12 cellular contexts compared by ENCODE assay signal in genomic region chr17:78111727-78112507, GRCh38. TPM values are rescaled to one million over a fixed set of nuclear protein-coding genes. Genes with fewer than 3 reads are reported as not detected.
DNase-seq lines count a peak whose midpoint lies in the region; ATAC-seq, FAIRE-seq and TF ChIP-seq lines count a peak whose summit lies in the region.
"Had no signal": no experiment of that assay in that cellular context is flagged by ENCODE, and none has a peak within 500 bp of the region (broad histone marks: within the 10 kb centered on the region; RNA-seq: fewer than 3 reads in every experiment).

No MANE protein-coding gene starts in this region.

- POLR2A ChIA-PET in GM12878 (lab: Charles Lee), result interaction anchor here (0.6 kb wide), 1 partner anchor 133 kb away, joined by 6 read pairs; no protein-coding TSS in a partner anchor

- ATAC-seq in GM12878 (no peak), naive B cell (ENCODE audit: low read depth in 2 of 2) (no peak), GM21447 (IDR thresholded peaks at IDR 0.05; ENCODE audit: unreplicated experiment) (no peak)

- TF ChIP-seq CTCF in C4-2B (conservative IDR thresholded peaks at IDR 0.05), result no peak
- TF ChIP-seq CTCF in GM12878 (IDR thresholded peaks at IDR 0.05 in 2 of 3, conservative IDR thresholded peaks at IDR 0.05 in 1 of 3; ENCODE audit: control insufficient read depth in 2 of 3, extremely low read depth in 1 of 3, insufficient read depth in 1 of 3, low read depth in 3 of 3, low read length in 3 of 3), result no peak
- TF ChIP-seq CTCF in CD14-positive monocyte (IDR thresholded peaks at IDR 0.05), result no peak

- no peak overlapping the region for H2AFZ ChIP-seq in GM12878 (ENCODE audit: control insufficient read depth, low read depth, low read length)

- H3K27me3 Mint-ChIP-seq in naive B cell (no peaks in the 10 kb centered on the region), CD14-positive monocyte (ENCODE audit: low read depth in 3 of 3) (peaks cover 0 to 5% (median 0%) of the 10 kb centered on the region in 3 donors)

- H3K4me1 Mint-ChIP-seq in naive B cell, result peaks cover 15 to 28% (median 23%) of the 10 kb centered on the region in 3 donors
- peaks cover 26% of the 10 kb centered on the region for H3K4me1 Mint-ChIP-seq in CD14-positive monocyte

- no peak overlapping the region for H3K4me3 ChIP-seq in GM12878

- BruUV-seq in GM12878 (replicated peaks; lab: Mats Ljungman, UMichigan), result no TSS peak

- WGBS in GM12878 (ENCODE audit: insufficient coverage, insufficient replicate concordance, low lambda C conversion rate, missing lambda C conversion rate), result 93% methylated on average over 27 of the region's 27 CpGs

- DNase-seq in D341Med (ENCODE audit: low spot score) (peak; percentile 49), GM12878 (ENCODE audit: low read depth, low spot score) (no peak), naive B cell (no peak), NCI-H2227 treated with DMSO at 0.1 percent for 48 hours (lab: John Stamatoyannopoulos, UW) (no peak), CD14-positive monocyte (ENCODE audit: low spot score) (no peak)
- DNase-seq in stimulated activated CD4-positive, alpha-beta T cell treated with anti-CD3 and anti-CD28 coated beads, Interleukin-4, amount 100 ng/mL, for 24 hours, result no peak
- DNase-seq: NCI-H1048, SIG-M5 had no signal

- no peak overlapping the region for H3K4me3 Mint-ChIP-seq in naive B cell
- no peak overlapping the region for H3K4me3 Mint-ChIP-seq in CD14-positive monocyte

- FAIRE-seq in GM12878 (lab: Jason Lieb, UNC), result no peak
- FAIRE-seq: frontal cortex had no signal

- H3K9me3 ChIP-seq in GM12878 (replicated peaks; ENCODE audit: control insufficient read depth, insufficient read depth, low read length), result no peaks in the 10 kb centered on the region

- peaks cover 27% of the 10 kb centered on the region for H3K4me1 ChIP-seq in GM12878 (ENCODE audit: control insufficient read depth, insufficient read depth, low read length)

- SMC1A ChIA-PET in GM12878 (lab: Charles Lee; ENCODE audit: uncharacterized antibody, unreplicated experiment), result interaction anchor here (0.6 to 2.0 kb wide), 6 partner anchors 30 to 219 kb away, joined by 3 to 10 read pairs (median 4); no protein-coding TSS in a partner anchor

- H3K36me3 ChIP-seq in GM12878 (ENCODE audit: control insufficient read depth in 2 of 2, insufficient read depth in 2 of 2, low read length in 1 of 2), result peaks cover 28 to 34% of the 10 kb centered on the region in 2 experiments

- TF ChIP-seq RAD21 in GM12878 (IDR thresholded peaks at IDR 0.05; ENCODE audit: insufficient read depth, low read depth, low read length), result no peak

- RAD21 ChIA-PET in GM12878 (lab: Charles Lee; ENCODE audit: unreplicated experiment), result interaction anchor here (0.6 to 2.9 kb wide), 6 partner anchors 13 to 179 kb away, joined by 3 to 16 read pairs (median 6); partner anchors contain the start of gene TMC8

- H3K27me3 ChIP-seq in GM12878 (replicated peaks in 1 of 2; ENCODE audit: control insufficient read depth in 2 of 2, insufficient read depth in 2 of 2, low read length in 1 of 2), result no peaks in the 10 kb centered on the region

- CTCF ChIA-PET in GM12878 (lab: Yijun Ruan, JAX), result interaction anchor here (0.6 to 5.0 kb wide), 7 partner anchors 12 to 139 kb away, joined by 3 to 46 read pairs (median 10); partner anchors contain the start of gene TMC8

- H3K27ac Mint-ChIP-seq in naive B cell (peak overlapping the region in 5 of 6 donors; percentile 70 to 97 (median 96)), CD14-positive monocyte (peak overlapping the region in 3 of 7 donors; percentile 47 to 77 (median 70))

- no peak overlapping the region for H3K4me2 ChIP-seq in GM12878 (ENCODE audit: control insufficient read depth, insufficient read depth)

- TF ChIP-seq POLR2A in GM12878 (IDR thresholded peaks at IDR 0.05; ENCODE audit: low read depth, low read length), result peak; percentile 74; the same call in 1 of the 2 replicates

- H3K27ac ChIP-seq in C4-2B (peak overlapping the region; percentile 85; the same call in 1 of the 2 replicates), GM12878 (ENCODE audit: control insufficient read depth, insufficient read depth) (no peak overlapping the region)

- intact Hi-C loops in GM12878 (cut with micrococcal nuclease; ENCODE audit: unreplicated experiment), result loop anchor here (2.0 kb wide), 2 partner anchors 17 to 139 kb away; partner anchors contain the start of gene TMC6
- intact Hi-C loops in CD14-positive monocyte (cut with micrococcal nuclease), result loop anchor here (2.0 to 10.0 kb wide), 5 partner anchors 15 to 313 kb away; no protein-coding TSS in a partner anchor

- H3K79me2 ChIP-seq in GM12878 (ENCODE audit: control insufficient read depth, insufficient read depth, low read length), result peaks cover 2% of the 10 kb centered on the region

- TF ChIP-seq EP300 in GM12878 (IDR thresholded peaks at IDR 0.05; ENCODE audit: borderline replicate concordance in 1 of 2, control insufficient read depth in 1 of 2, low read depth in 2 of 2, low read length in 2 of 2), result no peak

- H4K20me1 ChIP-seq in GM12878 (ENCODE audit: control insufficient read depth, insufficient read depth), result peaks cover 5% of the 10 kb centered on the region; the same call in 1 of the 2 replicates

- in situ Hi-C loops in GM12878 (cut with MboI), result loop anchor here (5.0 kb wide), 1 partner anchor 65 kb away; no protein-coding TSS in a partner anchor

- peaks cover 6 to 20% of the 10 kb centered on the region in 2 donors for H3K36me3 Mint-ChIP-seq in naive B cell
- peaks cover 63 to 88% of the 10 kb centered on the region in 2 donors for H3K36me3 Mint-ChIP-seq in CD14-positive monocyte

- H3K9ac ChIP-seq in GM12878 (ENCODE audit: control insufficient read depth, insufficient read depth, low read length), result no peak overlapping the region

- H3K9me3 Mint-ChIP-seq in naive B cell, result no peaks in the 10 kb centered on the region
- H3K9me3 Mint-ChIP-seq in CD14-positive monocyte, result peaks cover 0 to 2% (median 0%) of the 10 kb centered on the region in 7 donors

RNA-seq across cellular contexts. Expression of gene TMC6, which starts 16.6 kb away (rescaled TPM):
- 479 and 553 TPM in 2 replicates for total RNA-seq in GM12878 (2013; cell fraction: nucleolus; rRNA removed)
- total RNA-seq in GM12878 (2014; rRNA removed) (104 and 117 TPM in 2 replicates), GM12878 (2014; rRNA removed; fragmentation: Illumina TruSeq; extraction: Trizol) (34.2 and 39.1 TPM in 2 replicates), GM12878 (2021) (206 and 232 TPM in 2 replicates)
- 47.5 TPM for polyA plus RNA-seq in GM12878 (2011; ENCODE audit: low read depth)
- polyA plus RNA-seq in GM12878 (2011; rRNA removed) (25.6 and 38.0 TPM in 2 replicates), GM12878 (2014; fragmentation: Illumina TruSeq; extraction: Trizol) (2.0 and 20.0 TPM in 2 replicates), GM12878 (2014; fragmentation: Nextera tagmentation; extraction: Ambion mirVana) (10 to 100 TPM in 1 of 2 experiments, 1 to 10 TPM in 1; 1.9 to 11.5 TPM), GM12878 (2014; rRNA removed) (136 and 153 TPM in 2 replicates), GM12878 (2016; fragmentation: Nextera tagmentation; extraction: Ambion mirVana) (10 to 100 TPM; 82.0 to 94.4 TPM), naive B cell (ENCODE audit: low read depth in 6 of 6) (100 to 1,000 TPM in 5 of 6 donors, 10 to 100 TPM in 1; 84.9 to 170 (median 141) TPM), CD14-positive monocyte (10 to 100 TPM; 60.1 to 79.2 TPM)
- 39.0 and 65.3 TPM in 2 replicates for polyA plus RNA-seq in GM12878 (2011; cell fraction: cytosol; rRNA removed)
- 658 and 780 TPM in 2 replicates for polyA plus RNA-seq in GM12878 (2011; cell fraction: nucleus; rRNA removed)
- polyA plus RNA-seq in GM12878 (2012), result 192 and 207 TPM in 2 replicates
- 24.9 and 76.7 TPM in 2 replicates for polyA minus RNA-seq in GM12878 (2011; rRNA and poly(A)+ RNA removed)
- polyA minus RNA-seq in GM12878 (2011; cell fraction: cytosol; rRNA and poly(A)+ RNA removed), result 38.3 and 48.8 TPM in 2 replicates
- polyA minus RNA-seq in GM12878 (2011; cell fraction: nucleus; rRNA and poly(A)+ RNA removed), result 152 and 216 TPM in 2 replicates

RNA-seq across cellular contexts. Expression of gene TMC8, which starts 18.7 kb away (rescaled TPM):
- total RNA-seq in GM12878 (2013; cell fraction: nucleolus; rRNA removed), result 310 and 316 TPM in 2 replicates
- total RNA-seq in GM12878 (2014; rRNA removed), result 40.9 and 41.9 TPM in 2 replicates
- total RNA-seq in GM12878 (2014; rRNA removed; fragmentation: Illumina TruSeq; extraction: Trizol), result 22.2 and 25.4 TPM in 2 replicates
- total RNA-seq in GM12878 (2021), result 120 and 128 TPM in 2 replicates
- polyA plus RNA-seq in GM12878 (2011; ENCODE audit: low read depth), result 110 TPM
- 19.5 and 36.5 TPM in 2 replicates for polyA plus RNA-seq in GM12878 (2011; rRNA removed)
- polyA plus RNA-seq in GM12878 (2011; cell fraction: cytosol; rRNA removed), result 62.8 and 67.7 TPM in 2 replicates
- polyA plus RNA-seq in GM12878 (2011; cell fraction: nucleus; rRNA removed), result 353 and 365 TPM in 2 replicates
- polyA plus RNA-seq in GM12878 (2012), result 116 and 163 TPM in 2 replicates
- polyA plus RNA-seq in GM12878 (2014; fragmentation: Illumina TruSeq; extraction: Trizol), result 16.7 and 45.9 TPM in 2 replicates
- polyA plus RNA-seq in GM12878 (2014; fragmentation: Nextera tagmentation; extraction: Ambion mirVana), result 1 to 10 TPM; 2.7 to 8.4 TPM
- polyA plus RNA-seq in GM12878 (2014; rRNA removed), result 118 and 129 TPM in 2 replicates
- 10 to 100 TPM; 38.2 to 48.1 TPM for polyA plus RNA-seq in GM12878 (2016; fragmentation: Nextera tagmentation; extraction: Ambion mirVana)
- 87.9 and 94.3 TPM in 2 replicates for polyA minus RNA-seq in GM12878 (2011; rRNA and poly(A)+ RNA removed)
- polyA minus RNA-seq in GM12878 (2011; cell fraction: cytosol; rRNA and poly(A)+ RNA removed), result 17.8 and 22.5 TPM in 2 replicates
- 96.8 and 128 TPM in 2 replicates for polyA minus RNA-seq in GM12878 (2011; cell fraction: nucleus; rRNA and poly(A)+ RNA removed)
- 100 to 1,000 TPM in 1 of 6 donors, 10 to 100 TPM in 5; 26.2 to 103 (median 55.2) TPM for polyA plus RNA-seq in naive B cell (ENCODE audit: low read depth in 6 of 6)
- 10 to 100 TPM; 13.3 to 15.1 TPM for polyA plus RNA-seq in CD14-positive monocyte

RNA-seq across cellular contexts. Expression of gene C17orf99, which starts 34.3 kb away (rescaled TPM):
- 3.6 and 5.5 TPM in 2 replicates for total RNA-seq in GM12878 (2013; cell fraction: nucleolus; rRNA removed)
- total RNA-seq in GM12878 (2014; rRNA removed) (2.1 and 5.9 TPM in 2 replicates), GM12878 (2014; rRNA removed; fragmentation: Illumina TruSeq; extraction: Trizol) (1.6 and 1.9 TPM in 2 replicates), GM12878 (2021) (3.1 and 4.4 TPM in 2 replicates)
- 1.5 TPM for polyA plus RNA-seq in GM12878 (2011; ENCODE audit: low read depth)
- polyA plus RNA-seq in GM12878 (2011; rRNA removed) (2.2 and 3.5 TPM in 2 replicates), GM12878 (2014; fragmentation: Illumina TruSeq; extraction: Trizol) (0.22 and 1.4 TPM in 2 replicates), GM12878 (2014; fragmentation: Nextera tagmentation; extraction: Ambion mirVana) (under 1 TPM; 0.20 to 0.48 TPM), GM12878 (2014; rRNA removed) (4.8 and 5.6 TPM in 2 replicates), GM12878 (2016; fragmentation: Nextera tagmentation; extraction: Ambion mirVana) (1 to 10 TPM; 3.0 to 4.5 TPM), naive B cell (ENCODE audit: low read depth in 6 of 6) (under 1 TPM in 1 of 6 donors, not detected in 5; 0.42 TPM), CD14-positive monocyte (not detected)
- 4.1 and 4.5 TPM in 2 replicates for polyA plus RNA-seq in GM12878 (2011; cell fraction: cytosol; rRNA removed)
- 5.0 and 11.8 TPM in 2 replicates for polyA plus RNA-seq in GM12878 (2011; cell fraction: nucleus; rRNA removed)
- polyA plus RNA-seq in GM12878 (2012), result 3.6 and 6.7 TPM in 2 replicates
- polyA minus RNA-seq in GM12878 (2011; rRNA and poly(A)+ RNA removed), result 2.9 and 5.1 TPM in 2 replicates
- polyA minus RNA-seq in GM12878 (2011; cell fraction: cytosol; rRNA and poly(A)+ RNA removed), result 2.7 TPM in 1 of 2 replicates, not detected in the other
- polyA minus RNA-seq in GM12878 (2011; cell fraction: nucleus; rRNA and poly(A)+ RNA removed), result 0.36 and 4.7 TPM in 2 replicates
- total RNA-seq: osteocyte had no signal

RNA-seq across cellular contexts. Expression of gene SYNGR2, which starts 56.5 kb away (rescaled TPM):
- total RNA-seq in GM12878 (2013; cell fraction: nucleolus; rRNA removed), result 161 and 167 TPM in 2 replicates
- 189 and 212 TPM in 2 replicates for total RNA-seq in GM12878 (2014; rRNA removed)
- 112 and 126 TPM in 2 replicates for total RNA-seq in GM12878 (2014; rRNA removed; fragmentation: Illumina TruSeq; extraction: Trizol)
- 291 and 310 TPM in 2 replicates for total RNA-seq in GM12878 (2021)
- polyA plus RNA-seq in GM12878 (2011; ENCODE audit: low read depth), result 105 TPM
- polyA plus RNA-seq in GM12878 (2011; rRNA removed), result 134 and 329 TPM in 2 replicates
- 630 and 860 TPM in 2 replicates for polyA plus RNA-seq in GM12878 (2011; cell fraction: cytosol; rRNA removed)
- 304 and 332 TPM in 2 replicates for polyA plus RNA-seq in GM12878 (2011; cell fraction: nucleus; rRNA removed)
- 386 and 393 TPM in 2 replicates for polyA plus RNA-seq in GM12878 (2012)
- 69.3 and 212 TPM in 2 replicates for polyA plus RNA-seq in GM12878 (2014; fragmentation: Illumina TruSeq; extraction: Trizol)
- 10 to 100 TPM in 1 of 2 experiments, 1 to 10 TPM in 1; 4.4 to 28.8 TPM for polyA plus RNA-seq in GM12878 (2014; fragmentation: Nextera tagmentation; extraction: Ambion mirVana)
- polyA plus RNA-seq in GM12878 (2014; rRNA removed), result 310 and 312 TPM in 2 replicates
- polyA plus RNA-seq in GM12878 (2016; fragmentation: Nextera tagmentation; extraction: Ambion mirVana), result 100 to 1,000 TPM; 491 to 529 TPM
- polyA minus RNA-seq in GM12878 (2011; rRNA and poly(A)+ RNA removed), result 329 and 477 TPM in 2 replicates
- 131 and 150 TPM in 2 replicates for polyA minus RNA-seq in GM12878 (2011; cell fraction: cytosol; rRNA and poly(A)+ RNA removed)
- 60.8 and 82.3 TPM in 2 replicates for polyA minus RNA-seq in GM12878 (2011; cell fraction: nucleus; rRNA and poly(A)+ RNA removed)
- polyA plus RNA-seq in naive B cell (ENCODE audit: low read depth in 6 of 6), result 100 to 1,000 TPM; 490 to 908 (median 562) TPM
- 100 to 1,000 TPM; 350 to 402 TPM for polyA plus RNA-seq in CD14-positive monocyte
